ENCODE assay signal across 31 cellular contexts in genomic region chr15:94262201-94262600, GRCh38.
"Had no signal": no experiment of that assay in that cellular context is flagged by ENCODE, and none has a peak within 500 bp of the region (broad histone marks: within the 10 kb centered on the region; RNA-seq: fewer than 3 reads in every experiment).

No MANE protein-coding gene starts in this region.

- H3K4me1 ChIP-seq: ascending aorta, colonic mucosa, neural progenitor cell, parathyroid adenoma, right atrium auricular region, testis had no signal

- H3K9ac ChIP-seq: neural progenitor cell, parathyroid adenoma had no signal

- H3K4me3 ChIP-seq: ascending aorta, cardiac muscle cell, colonic mucosa, esophagus squamous epithelium, heart left ventricle, left lung, lower lobe of right lung, neural progenitor cell, right atrium auricular region, spleen, testis, transverse colon had no signal

- H2AFZ ChIP-seq: neural progenitor cell, parathyroid adenoma had no signal

- H3K27me3 Mint-ChIP-seq: activated naive CD8-positive, alpha-beta T cell treated with anti-CD3 and anti-CD28 coated beads for 36 hours had no signal

- H3K27me3 ChIP-seq: ascending aorta, cardiac muscle cell, colonic mucosa, esophagus squamous epithelium, heart left ventricle, left lung, neural progenitor cell, right atrium auricular region, spleen, testis, transverse colon had no signal

- H3K36me3 Mint-ChIP-seq: activated naive CD8-positive, alpha-beta T cell treated with anti-CD3 and anti-CD28 coated beads for 36 hours; brain; natural killer cell; neural progenitor cell had no signal

- H3K36me3 ChIP-seq: ascending aorta, cardiac muscle cell, colonic mucosa, esophagus squamous epithelium, heart left ventricle, left lung, lower lobe of right lung, neural progenitor cell, right atrium auricular region, spleen, transverse colon had no signal

- H3K79me2 ChIP-seq: parathyroid adenoma had no signal

- H3K9me3 ChIP-seq: ascending aorta, colonic mucosa, esophagus squamous epithelium, heart left ventricle, left lung, lower lobe of right lung, right atrium auricular region, spleen, testis, transverse colon had no signal

- H3K4me1 Mint-ChIP-seq: brain, neural progenitor cell had no signal

- H3K27ac ChIP-seq: ascending aorta, cardiac muscle cell, colonic mucosa, epithelial cell of prostate, esophagus squamous epithelium, lower lobe of right lung, neural progenitor cell, parathyroid adenoma, right atrium auricular region, testis, transverse colon, VCaP had no signal

- H3K27ac Mint-ChIP-seq: activated naive CD4-positive, alpha-beta T cell treated with anti-CD3 and anti-CD28 coated beads for 36 hours; activated naive CD8-positive, alpha-beta T cell treated with anti-CD3 and anti-CD28 coated beads for 36 hours; brain; neural progenitor cell had no signal

- H3K9me3 Mint-ChIP-seq: activated naive CD4-positive, alpha-beta T cell treated with anti-CD3 and anti-CD28 coated beads for 36 hours; activated naive CD8-positive, alpha-beta T cell treated with anti-CD3 and anti-CD28 coated beads for 36 hours; brain; natural killer cell; neural progenitor cell had no signal

- H3K4me2 ChIP-seq: neural progenitor cell had no signal

- H3K4me3 Mint-ChIP-seq: activated naive CD4-positive, alpha-beta T cell treated with anti-CD3 and anti-CD28 coated beads for 36 hours; activated naive CD8-positive, alpha-beta T cell treated with anti-CD3 and anti-CD28 coated beads for 36 hours; brain; neural progenitor cell had no signal

- DNase-seq: activated CD4-positive, alpha-beta T cell treated with anti-CD3 and anti-CD28 coated beads for 48 hours; activated CD4-positive, alpha-beta T cell treated with anti-CD3 and anti-CD28 coated beads, Interleukin-2, amount 50 U/mL, for 48 hours; activated CD8-positive, alpha-beta memory T cell treated with anti-CD3 and anti-CD28 coated beads for 24 hours; activated effector memory CD4-positive, alpha-beta T cell treated with anti-CD3 and anti-CD28 coated beads, Interleukin-2, amount 50 U/mL, for 16 hours; activated naive CD4-positive, alpha-beta T cell treated with anti-CD3 and anti-CD28 coated beads for 36 hours; activated naive CD8-positive, alpha-beta T cell treated with anti-CD3 and anti-CD28 coated beads for 36 hours; cerebellar nuclear complex; colonic mucosa; effector CD8-positive, alpha-beta T cell; esophagus squamous epithelium; foreskin fibroblast; heart left ventricle; hypothalamus; left lung; lower lobe of right lung; mesendoderm; natural killer cell; occipital lobe; spleen; stimulated activated naive CD8-positive, alpha-beta T cell treated with anti-CD3 and anti-CD28 coated beads, Interleukin-15, Interleukin-2, amounts not matched to agents 100 U/mL and 50 U/mL, for 24 hours; T-helper 9 cell; testis; transverse colon had no signal
